8 cellular contexts compared by ENCODE assay signal in genomic region chr3:140922634-140923033, GRCh38. TPM values are rescaled to one million over a fixed set of nuclear protein-coding genes. Genes with fewer than 3 reads are reported as not detected.
DNase-seq lines count a peak whose midpoint lies in the region; ATAC-seq and TF ChIP-seq lines count a peak whose summit lies in the region.

No MANE protein-coding gene starts in this region.

- peak; percentile 34 for ATAC-seq in activated B cell treated with CpG ODN at 0.5 μM for 24 hours (ENCODE audit: low read depth)
- ATAC-seq in activated T-cell treated with anti-CD3 and anti-CD28 coated beads, Interleukin-2, amount 50 U/mL, for 72 hours (replicated peaks in 1 of 2): no peak

- H3K9ac ChIP-seq in liver (ENCODE audit: low read depth in 1 of 2, low read length in 2 of 2): no peak overlapping the region

- peak; percentile 27 to 54 for TF ChIP-seq CTCF in Caco-2 (IDR thresholded peaks at IDR 0.05; ENCODE audit: insufficient read depth in 1 of 2, low read depth in 1 of 2, low read length in 1 of 2, severe bottlenecking in 1 of 2, unreplicated experiment in 1 of 2)
- peak; percentile 72 for TF ChIP-seq CTCF in HFFc6 (IDR thresholded peaks at IDR 0.05)
- TF ChIP-seq CTCF in activated B cell treated with CpG ODN at 0.5 μM for 24 hours (IDR thresholded peaks at IDR 0.05): no peak
- TF ChIP-seq CTCF in liver (IDR thresholded peaks at IDR 0.05; ENCODE audit: low read depth, low read length, missing input control): peak; percentile 20
- TF ChIP-seq CTCF in stomach (IDR thresholded peaks at IDR 0.05): peak in 3 of 7 experiments; percentile 17 to 23 (median 21)

- H3K36me3 ChIP-seq in Caco-2 (ENCODE audit: control insufficient read depth, insufficient read depth, low read length) (no peaks in the 10 kb centered on the region), liver (ENCODE audit: control insufficient read depth in 4 of 4, insufficient read depth in 3 of 4, low read depth in 1 of 4, low read length in 3 of 4) (no peaks in the 10 kb centered on the region), stomach (no peaks in the 10 kb centered on the region)

- H3K27me3 Mint-ChIP-seq in Caco-2 (ENCODE audit: insufficient read depth, unreplicated experiment) (no peaks in the 10 kb centered on the region), HFFc6 (ENCODE audit: insufficient read depth) (peaks cover 16% of the 10 kb centered on the region), activated B cell treated with CpG ODN at 0.5 μM for 24 hours (peaks cover 20% of the 10 kb centered on the region)
- peaks cover 14% of the 10 kb centered on the region for H3K27me3 Mint-ChIP-seq in activated T-cell treated with anti-CD3 and anti-CD28 coated beads, Interleukin-2, amount 50 U/mL, for 72 hours (ENCODE audit: low read depth)

- H3K27ac ChIP-seq in liver (ENCODE audit: low read depth in 1 of 2, low read length in 2 of 2) (no peak overlapping the region), stomach (no peak overlapping the region)

- peaks cover 8% of the 10 kb centered on the region for H3K4me1 ChIP-seq in Caco-2
- H3K4me1 ChIP-seq in liver (ENCODE audit: control insufficient read depth in 4 of 4, insufficient read depth in 4 of 4, low read length in 3 of 4): peaks cover 0 to 4% (median 3%) of the 10 kb centered on the region in 4 donors
- H3K4me1 ChIP-seq in stomach: peaks cover under 1 to 8% (median 7%) of the 10 kb centered on the region in 4 donors

- CTCF ChIA-PET in Caco-2 (lab: Charles Lee): interaction anchor here (0.5 to 1.2 kb wide), 7 partner anchors 10 to 1848 kb away, joined by 3 to 7 read pairs (median 5); partner anchors contain the start of gene SLC25A36
- CTCF ChIA-PET in activated B cell treated with CpG ODN at 0.5 μM for 24 hours (lab: Charles Lee): interaction anchor here (0.7 to 1.9 kb wide), 2 partner anchors 52 to 183 kb away, joined by 4 to 11 read pairs; no protein-coding TSS in a partner anchor

- H3K27me3 ChIP-seq in Caco-2 (replicated peaks; ENCODE audit: control insufficient read depth, insufficient read depth, low read length): no peaks in the 10 kb centered on the region
- H3K27me3 ChIP-seq in liver (ENCODE audit: control insufficient read depth in 4 of 4, insufficient read depth in 4 of 4, low read length in 3 of 4): peaks cover 0 to 8% (median 5%) of the 10 kb centered on the region in 4 donors
- no peaks in the 10 kb centered on the region for H3K27me3 ChIP-seq in stomach

- H3K36me3 Mint-ChIP-seq in Caco-2 (ENCODE audit: insufficient read depth, unreplicated experiment) (no peaks in the 10 kb centered on the region), HFFc6 (ENCODE audit: low read depth) (no peaks in the 10 kb centered on the region), activated B cell treated with CpG ODN at 0.5 μM for 24 hours (ENCODE audit: low read depth) (no peaks in the 10 kb centered on the region)
- no peaks in the 10 kb centered on the region for H3K36me3 Mint-ChIP-seq in activated T-cell treated with anti-CD3 and anti-CD28 coated beads, Interleukin-2, amount 50 U/mL, for 72 hours (ENCODE audit: insufficient read depth in 2 of 2)

- peak in 1 of 2 experiments; percentile 41 for DNase-seq in Caco-2
- DNase-seq in HFFc6: peak; percentile 18
- no peak for DNase-seq in activated B cell treated with CpG ODN at 0.5 μM for 24 hours
- no peak for DNase-seq in NCI-H2081 (lab: John Stamatoyannopoulos, UW)
- DNase-seq in stomach: no peak
- DNase-seq in NCI-H187 treated with DMSO at 0.1 percent for 48 hours (lab: John Stamatoyannopoulos, UW): no peak
- DNase-seq in activated T-cell treated with anti-CD3 and anti-CD28 coated beads, Interleukin-2, amount 50 U/mL, for 72 hours: no peak

- no peaks in the 10 kb centered on the region for H3K9me3 ChIP-seq in Caco-2
- H3K9me3 ChIP-seq in liver (ENCODE audit: control insufficient read depth in 4 of 4, low read length in 3 of 4): peaks cover 0 to 4% (median 0%) of the 10 kb centered on the region in 4 donors
- H3K9me3 ChIP-seq in stomach: no peaks in the 10 kb centered on the region

- H3K4me1 Mint-ChIP-seq in Caco-2 (ENCODE audit: low read depth, unreplicated experiment) (peaks cover 29% of the 10 kb centered on the region), HFFc6 (ENCODE audit: low read depth) (no peaks in the 10 kb centered on the region), activated B cell treated with CpG ODN at 0.5 μM for 24 hours (no peaks in the 10 kb centered on the region)
- H3K4me1 Mint-ChIP-seq in activated T-cell treated with anti-CD3 and anti-CD28 coated beads, Interleukin-2, amount 50 U/mL, for 72 hours (ENCODE audit: low read depth): no peaks in the 10 kb centered on the region

- TF ChIP-seq POLR2A in stomach (IDR thresholded peaks at IDR 0.05): no peak

- no peak overlapping the region for H3K4me3 ChIP-seq in Caco-2 (ENCODE audit: low read depth, low read length)
- H3K4me3 ChIP-seq in liver (ENCODE audit: low read depth in 1 of 3, low read length in 3 of 3): no peak overlapping the region
- no peak overlapping the region for H3K4me3 ChIP-seq in stomach

- no peak overlapping the region for H3K27ac Mint-ChIP-seq in Caco-2 (ENCODE audit: unreplicated experiment)
- no peak overlapping the region for H3K27ac Mint-ChIP-seq in HFFc6
- H3K27ac Mint-ChIP-seq in activated B cell treated with CpG ODN at 0.5 μM for 24 hours: no peak overlapping the region
- H3K27ac Mint-ChIP-seq in activated T-cell treated with anti-CD3 and anti-CD28 coated beads, Interleukin-2, amount 50 U/mL, for 72 hours: no peak overlapping the region

- WGBS in liver: 67% methylated on average over 1 of the region's 1 CpG
- WGBS in stomach, 5 donors: 5 to 33% (median 29%) methylated on average over 1 of the region's 1 CpG

- BruUV-seq in Caco-2 (replicated peaks; lab: Mats Ljungman, UMichigan): no TSS peak

- no peak for TF ChIP-seq EP300 in stomach (IDR thresholded peaks at IDR 0.05)

- H3K4me3 Mint-ChIP-seq in Caco-2 (ENCODE audit: unreplicated experiment) (no peak overlapping the region), HFFc6 (no peak overlapping the region), activated B cell treated with CpG ODN at 0.5 μM for 24 hours (no peak overlapping the region)
- H3K4me3 Mint-ChIP-seq in activated T-cell treated with anti-CD3 and anti-CD28 coated beads, Interleukin-2, amount 50 U/mL, for 72 hours: no peak overlapping the region

- TF ChIP-seq RAD21 in liver (IDR thresholded peaks at IDR 0.05): peak; percentile 28 to 47

- intact Hi-C loops in Caco-2 (cut with micrococcal nuclease; ENCODE audit: unreplicated experiment) (loop anchor here (1.0 kb wide), 1 partner anchor 51 kb away; no protein-coding TSS in a partner anchor), activated B cell treated with CpG ODN at 0.5 μM for 24 hours (cut with micrococcal nuclease) (loop anchor here (1.0 kb wide), 3 partner anchors 51 to 270 kb away; no protein-coding TSS in a partner anchor), stomach (cut with DNase I; ENCODE audit: low total_unique reads) (no loop called here)

- H3K9me3 Mint-ChIP-seq in Caco-2 (ENCODE audit: unreplicated experiment) (no peaks in the 10 kb centered on the region), HFFc6 (no peaks in the 10 kb centered on the region), activated B cell treated with CpG ODN at 0.5 μM for 24 hours (no peaks in the 10 kb centered on the region)
- H3K9me3 Mint-ChIP-seq in activated T-cell treated with anti-CD3 and anti-CD28 coated beads, Interleukin-2, amount 50 U/mL, for 72 hours: no peaks in the 10 kb centered on the region

- POLR2A ChIA-PET in Caco-2 (lab: Charles Lee): no interaction called here
- POLR2A ChIA-PET in activated B cell treated with CpG ODN at 0.5 μM for 24 hours (lab: Charles Lee): interaction anchor here (0.5 to 0.6 kb wide), 2 partner anchors 959 to 1651 kb away, joined by 3 read pairs; no protein-coding TSS in a partner anchor

TF ChIP-seq in liver, 16 proteins besides CTCF, POLR2A, EP300 and RAD21 (continues in another document):
- TF ChIP-seq HNF4A (conservative IDR thresholded peaks at IDR 0.05) (no peak), RXRA (IDR thresholded peaks at IDR 0.05) (no peak), EGR1 (IDR thresholded peaks at IDR 0.05; ENCODE audit: low read depth in 2 of 2) (no peak), GABPA (IDR thresholded peaks at IDR 0.05 in 1 of 2, conservative IDR thresholded peaks at IDR 0.05 in 1 of 2) (no peak), YY1 (IDR thresholded peaks at IDR 0.05) (no peak), ZBTB33 (IDR thresholded peaks at IDR 0.05) (no peak)
- TF ChIP-seq, protein P1, sequence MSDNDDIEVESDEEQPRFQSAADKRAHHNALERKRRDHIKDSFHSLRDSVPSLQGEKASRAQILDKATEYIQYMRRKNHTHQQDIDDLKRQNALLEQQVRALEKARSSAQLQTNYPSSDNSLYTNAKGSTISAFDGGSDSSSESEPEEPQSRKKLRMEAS (IDR thresholded peaks at IDR 0.05): no peak

RNA-seq across cellular contexts. Expression of gene SLC25A36, which starts 19.0 kb away (rescaled TPM):
- 150 and 167 TPM in 2 replicates for total RNA-seq in Caco-2 (2022)
- total RNA-seq in HFFc6 (2021; fragmentation: NEBNext Ultra II Directional; extraction: Animal tissue kit (Norgen Biotek cat#: 25700)): 10 to 100 TPM; 30.3 to 32.4 (median 30.9) TPM
- total RNA-seq in activated B cell treated with CpG ODN at 0.5 μM for 24 hours: 40.4 and 45.7 TPM in 2 replicates
- 10 to 100 TPM in 1 of 2 donors, 1 to 10 TPM in 1; 5.5 to 20.5 TPM for total RNA-seq in liver
- polyA plus RNA-seq in liver: 1 to 10 TPM; 1.5 to 5.4 TPM
- 100 to 1,000 TPM in 3 of 5 donors, 10 to 100 TPM in 2; 54.7 to 275 (median 133) TPM for total RNA-seq in stomach
- polyA plus RNA-seq in stomach: 10 to 100 TPM; 13.1 to 29.6 (median 18.3) TPM
- total RNA-seq in activated T-cell treated with anti-CD3 and anti-CD28 coated beads, Interleukin-2, amount 50 U/mL, for 72 hours: 10 to 100 TPM; 67.5 to 83.6 TPM
